In genomic region chr17:1716912-1717695, GRCh38 we compare ENCODE assay signal across 1 cellular context.
TF ChIP-seq lines count a peak whose summit lies in the region.

No MANE protein-coding gene starts in this region.

TF ChIP-seq in K562, 482 proteins besides CTCF, POLR2A, EP300 and RAD21 (continues in another document):
- TF ChIP-seq ZNF316 (IDR thresholded peaks at IDR 0.05) (peak; percentile 92), NCOA1 (IDR thresholded peaks at IDR 0.05; ENCODE audit: low read depth) (no peak), NELFE (IDR thresholded peaks at IDR 0.05; ENCODE audit: insufficient read depth, insufficient read length) (no peak), TRIM25 (IDR thresholded peaks at IDR 0.05; ENCODE audit: borderline replicate concordance) (no peak), MAFK (IDR thresholded peaks at IDR 0.05; ENCODE audit: low read length) (peak; percentile 88), NFIX (CRISPR knock-in tag; IDR thresholded peaks at IDR 0.05; ENCODE audit: low read depth) (no peak), ARID3B (CRISPR knock-in tag; IDR thresholded peaks at IDR 0.05; ENCODE audit: borderline replicate concordance) (no peak), NRF1 (conservative IDR thresholded peaks at IDR 0.05 in 1 of 2, IDR thresholded peaks at IDR 0.05 in 1 of 2) (peak in 1 of 2 experiments; percentile 44; a peak in 2 of 4 replicates), KLF1 (tag; IDR thresholded peaks at IDR 0.05) (no peak), BCOR (IDR thresholded peaks at IDR 0.05) (no peak), ZNF584 (CRISPR knock-in tag; IDR thresholded peaks at IDR 0.05; ENCODE audit: low read depth) (no peak), BRD9 (IDR thresholded peaks at IDR 0.05; ENCODE audit: low read depth, partially characterized antibody) (no peak), RHOXF2B (CRISPR knock-in tag; conservative IDR thresholded peaks at IDR 0.05) (no peak), BRF1 (IDR thresholded peaks at IDR 0.05; ENCODE audit: borderline replicate concordance, extremely low read depth, insufficient read length) (no peak), PML (IDR thresholded peaks at IDR 0.05; ENCODE audit: low read length) (no peak; the same call in 1 of the 2 replicates), SRSF9 (IDR thresholded peaks at IDR 0.05; ENCODE audit: borderline replicate concordance, low read depth, low read length) (no peak), MAZ (CRISPR knock-in tag; conservative IDR thresholded peaks at IDR 0.05 in 1 of 2, IDR thresholded peaks at IDR 0.05 in 1 of 2) (no peak), ARHGAP35 (IDR thresholded peaks at IDR 0.05; ENCODE audit: partially characterized antibody) (no peak), NFIC (IDR thresholded peaks at IDR 0.05) (no peak), CAMTA2 (CRISPR knock-in tag; conservative IDR thresholded peaks at IDR 0.05) (no peak), FOXK2 (conservative IDR thresholded peaks at IDR 0.05 in 1 of 2, IDR thresholded peaks at IDR 0.05 in 1 of 2; ENCODE audit: low read depth in 2 of 2) (peak; percentile 55 to 57; a peak in 2 of 4 replicates), HCFC1 (IDR thresholded peaks at IDR 0.05; ENCODE audit: low read depth, low read length) (peak; percentile 39; the same call in 1 of the 2 replicates), HNRNPUL1 (IDR thresholded peaks at IDR 0.05; ENCODE audit: low read length) (no peak), CREM (IDR thresholded peaks at IDR 0.05; ENCODE audit: low read depth) (peak; percentile 54; the same call in 1 of the 2 replicates), ZNF253 (CRISPR knock-in tag; conservative IDR thresholded peaks at IDR 0.05) (no peak), ZNF124 (CRISPR knock-in tag; IDR thresholded peaks at IDR 0.05) (no peak), SOX6 (IDR thresholded peaks at IDR 0.05) (no peak), GMEB1 (CRISPR knock-in tag; IDR thresholded peaks at IDR 0.05) (no peak), XRCC3 (IDR thresholded peaks at IDR 0.05) (no peak), MYBL2 (IDR thresholded peaks at IDR 0.05; ENCODE audit: low read depth) (no peak), MYBL2 (CRISPR knock-in tag; IDR thresholded peaks at IDR 0.05; ENCODE audit: borderline replicate concordance) (no peak), SAFB (IDR thresholded peaks at IDR 0.05; ENCODE audit: borderline replicate concordance, low read depth, low read length) (no peak), TAF1 (IDR thresholded peaks at IDR 0.05; ENCODE audit: control insufficient read depth, extremely low read depth, insufficient read depth, low read length, severe bottlenecking) (peak; percentile 47), STAT5B (CRISPR knock-in tag; IDR thresholded peaks at IDR 0.05) (no peak), ZFP36 (IDR thresholded peaks at IDR 0.05; ENCODE audit: low read depth, low read length, partially characterized antibody) (no peak), POLR2AphosphoS2 (IDR thresholded peaks at IDR 0.05; ENCODE audit: low read length) (no peak; the same call in 1 of the 2 replicates), KDM5B (IDR thresholded peaks at IDR 0.05; ENCODE audit: insufficient replicate concordance, low read depth, low read length) (peak; percentile 34), NBN (IDR thresholded peaks at IDR 0.05; ENCODE audit: low read depth) (no peak), ZNF311 (CRISPR knock-in tag; IDR thresholded peaks at IDR 0.05) (no peak), THRAP3 (IDR thresholded peaks at IDR 0.05; ENCODE audit: borderline replicate concordance) (no peak), ZNF140 (CRISPR knock-in tag; IDR thresholded peaks at IDR 0.05) (no peak), ELF4 (CRISPR knock-in tag; IDR thresholded peaks at IDR 0.05) (no peak), CGGBP1 (CRISPR knock-in tag; IDR thresholded peaks at IDR 0.05) (no peak), TAF15 (IDR thresholded peaks at IDR 0.05; ENCODE audit: low read depth, low read length) (no peak), ELF2 (CRISPR knock-in tag; IDR thresholded peaks at IDR 0.05) (no peak), ZMIZ1 (IDR thresholded peaks at IDR 0.05; ENCODE audit: low read depth in 2 of 2, low read length in 2 of 2) (no peak), COPS2 (conservative IDR thresholded peaks at IDR 0.05) (no peak), ZC3H4 (CRISPR knock-in tag; IDR thresholded peaks at IDR 0.05; ENCODE audit: borderline replicate concordance) (no peak), HMG20A (CRISPR knock-in tag; conservative IDR thresholded peaks at IDR 0.05) (no peak), ZNF76 (CRISPR knock-in tag; IDR thresholded peaks at IDR 0.05; ENCODE audit: borderline replicate concordance) (no peak), EHMT2 (IDR thresholded peaks at IDR 0.05) (no peak), MYC (IDR thresholded peaks at IDR 0.05; ENCODE audit: low read depth, low read length) (peak; percentile 63), MYC (CRISPR knock-in tag; IDR thresholded peaks at IDR 0.05; ENCODE audit: borderline replicate concordance, low read depth) (no peak), ZNF717 (CRISPR knock-in tag; IDR thresholded peaks at IDR 0.05) (no peak)
- TF ChIP-seq, protein P1, sequence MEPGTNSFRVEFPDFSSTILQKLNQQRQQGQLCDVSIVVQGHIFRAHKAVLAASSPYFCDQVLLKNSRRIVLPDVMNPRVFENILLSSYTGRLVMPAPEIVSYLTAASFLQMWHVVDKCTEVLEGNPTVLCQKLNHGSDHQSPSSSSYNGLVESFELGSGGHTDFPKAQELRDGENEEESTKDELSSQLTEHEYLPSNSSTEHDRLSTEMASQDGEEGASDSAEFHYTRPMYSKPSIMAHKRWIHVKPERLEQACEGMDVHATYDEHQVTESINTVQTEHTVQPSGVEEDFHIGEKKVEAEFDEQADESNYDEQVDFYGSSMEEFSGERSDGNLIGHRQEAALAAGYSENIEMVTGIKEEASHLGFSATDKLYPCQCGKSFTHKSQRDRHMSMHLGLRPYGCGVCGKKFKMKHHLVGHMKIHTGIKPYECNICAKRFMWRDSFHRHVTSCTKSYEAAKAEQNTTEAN (CRISPR knock-in tag; IDR thresholded peaks at IDR 0.05): no peak
- TF ChIP-seq, protein P2, sequence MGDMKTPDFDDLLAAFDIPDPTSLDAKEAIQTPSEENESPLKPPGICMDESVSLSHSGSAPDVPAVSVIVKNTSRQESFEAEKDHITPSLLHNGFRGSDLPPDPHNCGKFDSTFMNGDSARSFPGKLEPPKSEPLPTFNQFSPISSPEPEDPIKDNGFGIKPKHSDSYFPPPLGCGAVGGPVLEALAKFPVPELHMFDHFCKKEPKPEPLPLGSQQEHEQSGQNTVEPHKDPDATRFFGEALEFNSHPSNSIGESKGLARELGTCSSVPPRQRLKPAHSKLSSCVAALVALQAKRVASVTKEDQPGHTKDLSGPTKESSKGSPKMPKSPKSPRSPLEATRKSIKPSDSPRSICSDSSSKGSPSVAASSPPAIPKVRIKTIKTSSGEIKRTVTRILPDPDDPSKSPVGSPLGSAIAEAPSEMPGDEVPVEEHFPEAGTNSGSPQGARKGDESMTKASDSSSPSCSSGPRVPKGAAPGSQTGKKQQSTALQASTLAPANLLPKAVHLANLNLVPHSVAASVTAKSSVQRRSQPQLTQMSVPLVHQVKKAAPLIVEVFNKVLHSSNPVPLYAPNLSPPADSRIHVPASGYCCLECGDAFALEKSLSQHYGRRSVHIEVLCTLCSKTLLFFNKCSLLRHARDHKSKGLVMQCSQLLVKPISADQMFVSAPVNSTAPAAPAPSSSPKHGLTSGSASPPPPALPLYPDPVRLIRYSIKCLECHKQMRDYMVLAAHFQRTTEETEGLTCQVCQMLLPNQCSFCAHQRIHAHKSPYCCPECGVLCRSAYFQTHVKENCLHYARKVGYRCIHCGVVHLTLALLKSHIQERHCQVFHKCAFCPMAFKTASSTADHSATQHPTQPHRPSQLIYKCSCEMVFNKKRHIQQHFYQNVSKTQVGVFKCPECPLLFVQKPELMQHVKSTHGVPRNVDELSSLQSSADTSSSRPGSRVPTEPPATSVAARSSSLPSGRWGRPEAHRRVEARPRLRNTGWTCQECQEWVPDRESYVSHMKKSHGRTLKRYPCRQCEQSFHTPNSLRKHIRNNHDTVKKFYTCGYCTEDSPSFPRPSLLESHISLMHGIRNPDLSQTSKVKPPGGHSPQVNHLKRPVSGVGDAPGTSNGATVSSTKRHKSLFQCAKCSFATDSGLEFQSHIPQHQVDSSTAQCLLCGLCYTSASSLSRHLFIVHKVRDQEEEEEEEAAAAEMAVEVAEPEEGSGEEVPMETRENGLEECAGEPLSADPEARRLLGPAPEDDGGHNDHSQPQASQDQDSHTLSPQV (IDR thresholded peaks at IDR 0.05): 0 out of 2 replicates have a peak, but pooled peaks have one; percentile 9
- TF ChIP-seq, protein P3, sequence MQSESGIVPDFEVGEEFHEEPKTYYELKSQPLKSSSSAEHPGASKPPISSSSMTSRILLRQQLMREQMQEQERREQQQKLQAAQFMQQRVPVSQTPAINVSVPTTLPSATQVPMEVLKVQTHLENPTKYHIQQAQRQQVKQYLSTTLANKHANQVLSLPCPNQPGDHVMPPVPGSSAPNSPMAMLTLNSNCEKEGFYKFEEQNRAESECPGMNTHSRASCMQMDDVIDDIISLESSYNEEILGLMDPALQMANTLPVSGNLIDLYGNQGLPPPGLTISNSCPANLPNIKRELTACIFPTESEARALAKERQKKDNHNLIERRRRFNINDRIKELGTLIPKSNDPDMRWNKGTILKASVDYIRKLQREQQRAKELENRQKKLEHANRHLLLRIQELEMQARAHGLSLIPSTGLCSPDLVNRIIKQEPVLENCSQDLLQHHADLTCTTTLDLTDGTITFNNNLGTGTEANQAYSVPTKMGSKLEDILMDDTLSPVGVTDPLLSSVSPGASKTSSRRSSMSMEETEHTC (IDR thresholded peaks at IDR 0.05): peak; percentile 25; the same call in 1 of the 2 replicates
- TF ChIP-seq, protein P4, sequence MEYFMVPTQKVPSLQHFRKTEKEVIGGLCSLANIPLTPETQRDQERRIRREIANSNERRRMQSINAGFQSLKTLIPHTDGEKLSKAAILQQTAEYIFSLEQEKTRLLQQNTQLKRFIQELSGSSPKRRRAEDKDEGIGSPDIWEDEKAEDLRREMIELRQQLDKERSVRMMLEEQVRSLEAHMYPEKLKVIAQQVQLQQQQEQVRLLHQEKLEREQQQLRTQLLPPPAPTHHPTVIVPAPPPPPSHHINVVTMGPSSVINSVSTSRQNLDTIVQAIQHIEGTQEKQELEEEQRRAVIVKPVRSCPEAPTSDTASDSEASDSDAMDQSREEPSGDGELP (CRISPR knock-in tag; IDR thresholded peaks at IDR 0.05; ENCODE audit: borderline replicate concordance): peak; percentile 100
